ENCODE assay signal across 1 cellular context in the genomic region with DNA sequence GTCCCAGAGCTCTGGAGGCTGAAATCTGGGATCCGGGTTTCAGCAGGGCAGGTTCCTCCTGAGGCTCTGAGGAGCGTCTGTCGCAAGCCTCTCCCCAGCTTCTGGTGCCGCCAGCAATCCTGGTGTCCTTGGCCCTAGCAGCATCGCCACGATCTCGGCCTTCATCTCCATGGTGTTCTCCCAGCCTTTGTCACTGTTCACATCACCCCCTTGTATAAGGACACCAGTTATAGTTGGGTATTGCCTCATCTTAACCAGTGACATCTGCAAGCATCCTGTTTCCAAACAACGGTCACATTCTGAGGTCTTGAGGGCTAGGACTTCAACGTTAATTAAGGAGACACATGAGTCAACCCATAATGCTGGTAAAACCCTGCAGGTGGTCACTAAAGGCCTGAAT.
TF ChIP-seq lines count a peak whose summit lies in the region.

No MANE protein-coding gene starts in this region.

TF ChIP-seq in HCT116, 20 proteins besides CTCF, POLR2A, EP300 and RAD21:
- TF ChIP-seq ZNF274 (IDR thresholded peaks at IDR 0.05; ENCODE audit: low read depth, low read length) (no peak), EZH2 (IDR thresholded peaks at IDR 0.05) (no peak), ZFX (IDR thresholded peaks at IDR 0.05) (no peak), CBX3 (IDR thresholded peaks at IDR 0.05; ENCODE audit: low read depth) (no peak), EGR1 (IDR thresholded peaks at IDR 0.05; ENCODE audit: low read depth) (no peak), EZH2phosphoT487 (IDR thresholded peaks at IDR 0.05; ENCODE audit: borderline replicate concordance) (no peak)
- TF ChIP-seq, protein P1, sequence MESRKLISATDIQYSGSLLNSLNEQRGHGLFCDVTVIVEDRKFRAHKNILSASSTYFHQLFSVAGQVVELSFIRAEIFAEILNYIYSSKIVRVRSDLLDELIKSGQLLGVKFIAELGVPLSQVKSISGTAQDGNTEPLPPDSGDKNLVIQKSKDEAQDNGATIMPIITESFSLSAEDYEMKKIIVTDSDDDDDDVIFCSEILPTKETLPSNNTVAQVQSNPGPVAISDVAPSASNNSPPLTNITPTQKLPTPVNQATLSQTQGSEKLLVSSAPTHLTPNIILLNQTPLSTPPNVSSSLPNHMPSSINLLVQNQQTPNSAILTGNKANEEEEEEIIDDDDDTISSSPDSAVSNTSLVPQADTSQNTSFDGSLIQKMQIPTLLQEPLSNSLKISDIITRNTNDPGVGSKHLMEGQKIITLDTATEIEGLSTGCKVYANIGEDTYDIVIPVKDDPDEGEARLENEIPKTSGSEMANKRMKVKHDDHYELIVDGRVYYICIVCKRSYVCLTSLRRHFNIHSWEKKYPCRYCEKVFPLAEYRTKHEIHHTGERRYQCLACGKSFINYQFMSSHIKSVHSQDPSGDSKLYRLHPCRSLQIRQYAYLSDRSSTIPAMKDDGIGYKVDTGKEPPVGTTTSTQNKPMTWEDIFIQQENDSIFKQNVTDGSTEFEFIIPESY (IDR thresholded peaks at IDR 0.05; ENCODE audit: extremely low read depth, insufficient replicate concordance, low read length) = no peak
- TF ChIP-seq, protein P2, sequence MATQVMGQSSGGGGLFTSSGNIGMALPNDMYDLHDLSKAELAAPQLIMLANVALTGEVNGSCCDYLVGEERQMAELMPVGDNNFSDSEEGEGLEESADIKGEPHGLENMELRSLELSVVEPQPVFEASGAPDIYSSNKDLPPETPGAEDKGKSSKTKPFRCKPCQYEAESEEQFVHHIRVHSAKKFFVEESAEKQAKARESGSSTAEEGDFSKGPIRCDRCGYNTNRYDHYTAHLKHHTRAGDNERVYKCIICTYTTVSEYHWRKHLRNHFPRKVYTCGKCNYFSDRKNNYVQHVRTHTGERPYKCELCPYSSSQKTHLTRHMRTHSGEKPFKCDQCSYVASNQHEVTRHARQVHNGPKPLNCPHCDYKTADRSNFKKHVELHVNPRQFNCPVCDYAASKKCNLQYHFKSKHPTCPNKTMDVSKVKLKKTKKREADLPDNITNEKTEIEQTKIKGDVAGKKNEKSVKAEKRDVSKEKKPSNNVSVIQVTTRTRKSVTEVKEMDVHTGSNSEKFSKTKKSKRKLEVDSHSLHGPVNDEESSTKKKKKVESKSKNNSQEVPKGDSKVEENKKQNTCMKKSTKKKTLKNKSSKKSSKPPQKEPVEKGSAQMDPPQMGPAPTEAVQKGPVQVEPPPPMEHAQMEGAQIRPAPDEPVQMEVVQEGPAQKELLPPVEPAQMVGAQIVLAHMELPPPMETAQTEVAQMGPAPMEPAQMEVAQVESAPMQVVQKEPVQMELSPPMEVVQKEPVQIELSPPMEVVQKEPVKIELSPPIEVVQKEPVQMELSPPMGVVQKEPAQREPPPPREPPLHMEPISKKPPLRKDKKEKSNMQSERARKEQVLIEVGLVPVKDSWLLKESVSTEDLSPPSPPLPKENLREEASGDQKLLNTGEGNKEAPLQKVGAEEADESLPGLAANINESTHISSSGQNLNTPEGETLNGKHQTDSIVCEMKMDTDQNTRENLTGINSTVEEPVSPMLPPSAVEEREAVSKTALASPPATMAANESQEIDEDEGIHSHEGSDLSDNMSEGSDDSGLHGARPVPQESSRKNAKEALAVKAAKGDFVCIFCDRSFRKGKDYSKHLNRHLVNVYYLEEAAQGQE (IDR thresholded peaks at IDR 0.05; ENCODE audit: low read depth) = no peak
